ENCODE assay signal across 23 cellular contexts in the genomic region with DNA sequence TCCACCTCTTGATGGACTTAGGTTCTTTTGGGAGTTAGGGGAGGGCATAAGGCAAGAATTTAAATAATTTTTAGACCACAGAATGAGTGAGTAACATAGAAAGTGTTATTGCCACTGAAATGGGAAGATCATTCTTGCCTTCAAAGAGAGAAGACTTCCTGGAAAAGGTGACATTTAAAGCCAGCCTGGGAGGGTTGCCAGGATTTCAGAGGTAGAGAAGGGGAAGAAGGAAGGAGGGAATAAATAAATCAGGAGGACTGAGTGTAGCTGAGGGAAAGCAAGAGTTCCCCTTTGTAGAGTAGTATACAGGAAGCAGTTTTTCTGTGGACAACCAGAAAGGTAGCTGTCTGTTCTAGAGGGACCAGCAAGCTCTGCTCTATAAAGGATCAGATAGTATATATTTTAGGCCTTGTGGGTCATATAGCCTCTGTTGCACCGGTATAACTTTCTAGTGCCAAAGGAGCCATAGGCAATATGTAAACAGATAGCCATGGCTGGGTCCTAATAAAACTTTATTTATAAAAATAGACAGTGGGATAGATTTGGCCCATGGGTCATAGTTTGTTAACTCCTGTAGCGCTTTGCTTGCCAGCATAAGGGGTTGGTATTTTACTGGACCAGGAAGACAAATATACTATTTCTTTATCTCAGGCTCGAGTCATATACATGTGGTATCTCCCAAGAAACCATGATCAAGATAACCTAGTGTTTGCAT.
DNase-seq lines count a peak whose midpoint lies in the region; ATAC-seq, FAIRE-seq and TF ChIP-seq lines count a peak whose summit lies in the region.
"Had no signal": no experiment of that assay in that cellular context is flagged by ENCODE, and none has a peak within 500 bp of the region (broad histone marks: within the 10 kb centered on the region; RNA-seq: fewer than 3 reads in every experiment).

No MANE protein-coding gene starts in this region.

- no peaks in the 10 kb centered on the region for H3K36me3 ChIP-seq in mucosa of descending colon (ENCODE audit: low read depth)
- H3K36me3 ChIP-seq in stomach, result peaks cover 3 to 49% (median 25%) of the 10 kb centered on the region in 4 donors
- H3K36me3 ChIP-seq: HAP-1 had no signal

- DNase-seq in activated CD8-positive, alpha-beta memory T cell treated with anti-CD3 and anti-CD28 coated beads, Interleukin-2, amount 10 ng/mL, durations not matched to agents 7 days and 5 days, result no peak
- DNase-seq in activated CD8-positive, alpha-beta memory T cell treated with anti-CD3 and anti-CD28 coated beads, Interleukin-2, amount 50 U/mL, for 48 hours, result no peak
- DNase-seq in activated T-helper 1 cell treated with anti-CD3 and anti-CD28 coated beads, Interleukin-12 subunit alpha, Interleukin-12 subunit beta, Interleukin-2, Interleukin-4 antibody, amounts not matched to agents 30 ng/mL and 10 ng/mL and 1 ng/mL, durations not matched to agents 14 hours and 24 hours and 36 hours (ENCODE audit: low spot score), result no peak
- DNase-seq in mucosa of descending colon (peak in 1 of 3 donors; percentile 75), stomach (peak; percentile 76), H4 (ENCODE audit: low spot score) (no peak), urothelium cell line (ENCODE audit: low spot score) (no peak)
- DNase-seq: GDM1; IMR-90; Karpas-422; MG63; NCI-H1048; NCI-H1436; NCI-H1930; NCI-H2171 treated with DMSO at 0.1 percent for 48 hours; NCI-H446 treated with DMSO at 0.1 percent for 48 hours; NCI-H748 treated with DMSO at 0.1 percent for 48 hours; NK-92 treated with Interleukin-12 subunit alpha and Interleukin-12 subunit beta, amount 100 ng/mL, for 24 hours; Right ventricle myocardium superior had no signal

- no peaks in the 10 kb centered on the region for H3K27me3 Mint-ChIP-seq in activated CD8-positive, alpha-beta memory T cell treated with anti-CD3 and anti-CD28 coated beads, Interleukin-2, amount 10 ng/mL, durations not matched to agents 7 days and 5 days
- no peaks in the 10 kb centered on the region for H3K27me3 Mint-ChIP-seq in activated T-helper 1 cell treated with anti-CD3 and anti-CD28 coated beads, Interleukin-12 subunit alpha, Interleukin-12 subunit beta, Interleukin-2, Interleukin-4 antibody, amounts not matched to agents 30 ng/mL and 10 ng/mL and 1 ng/mL, durations not matched to agents 14 hours and 24 hours and 36 hours (ENCODE audit: insufficient read depth)
- H3K27me3 Mint-ChIP-seq: B cell had no signal

- FAIRE-seq in urothelium cell line (lab: Jason Lieb, UNC), result no peak
- FAIRE-seq: HTR-8/SVneo had no signal

- peaks cover 40% of the 10 kb centered on the region for H3K36me3 Mint-ChIP-seq in activated CD8-positive, alpha-beta memory T cell treated with anti-CD3 and anti-CD28 coated beads, Interleukin-2, amount 10 ng/mL, durations not matched to agents 7 days and 5 days
- peaks cover 52% of the 10 kb centered on the region for H3K36me3 Mint-ChIP-seq in activated T-helper 1 cell treated with anti-CD3 and anti-CD28 coated beads, Interleukin-12 subunit alpha, Interleukin-12 subunit beta, Interleukin-2, Interleukin-4 antibody, amounts not matched to agents 30 ng/mL and 10 ng/mL and 1 ng/mL, durations not matched to agents 14 hours and 24 hours and 36 hours (ENCODE audit: low read depth)

- no peaks in the 10 kb centered on the region for H3K27me3 ChIP-seq in stomach
- H3K27me3 ChIP-seq: MG63 had no signal

- no peak for TF ChIP-seq POLR2A in stomach (IDR thresholded peaks at IDR 0.05)

- H3K27ac Mint-ChIP-seq in activated CD8-positive, alpha-beta memory T cell treated with anti-CD3 and anti-CD28 coated beads, Interleukin-2, amount 10 ng/mL, durations not matched to agents 7 days and 5 days, result peak overlapping the region; percentile 25
- peak overlapping the region; percentile 25 for H3K27ac Mint-ChIP-seq in activated T-helper 1 cell treated with anti-CD3 and anti-CD28 coated beads, Interleukin-12 subunit alpha, Interleukin-12 subunit beta, Interleukin-2, Interleukin-4 antibody, amounts not matched to agents 30 ng/mL and 10 ng/mL and 1 ng/mL, durations not matched to agents 14 hours and 24 hours and 36 hours
- H3K27ac Mint-ChIP-seq: B cell had no signal

- H3K4me3 ChIP-seq in mucosa of descending colon, result no peak overlapping the region
- H3K4me3 ChIP-seq in stomach, result no peak overlapping the region
- H3K4me3 ChIP-seq: HAP-1, MG63 had no signal

- H3K4me3 Mint-ChIP-seq in activated CD8-positive, alpha-beta memory T cell treated with anti-CD3 and anti-CD28 coated beads, Interleukin-2, amount 10 ng/mL, durations not matched to agents 7 days and 5 days, result no peak overlapping the region
- H3K4me3 Mint-ChIP-seq in activated T-helper 1 cell treated with anti-CD3 and anti-CD28 coated beads, Interleukin-12 subunit alpha, Interleukin-12 subunit beta, Interleukin-2, Interleukin-4 antibody, amounts not matched to agents 30 ng/mL and 10 ng/mL and 1 ng/mL, durations not matched to agents 14 hours and 24 hours and 36 hours, result no peak overlapping the region
- H3K4me3 Mint-ChIP-seq: B cell had no signal

- intact Hi-C loops in activated T-helper 1 cell treated with anti-CD3 and anti-CD28 coated beads, Interleukin-12 subunit alpha, Interleukin-12 subunit beta, Interleukin-2, Interleukin-4 antibody, amounts not matched to agents 30 ng/mL and 10 ng/mL and 1 ng/mL, durations not matched to agents 14 hours and 24 hours and 36 hours (cut with micrococcal nuclease), result no loop called here
- intact Hi-C loops in mucosa of descending colon (cut with DNase I, micrococcal nuclease) (no loop called here), stomach (cut with DNase I; ENCODE audit: low total_unique reads) (no loop called here)

- WGBS in stomach, 5 donors, result 59 to 79% (median 71%) methylated on average over 3 of the region's 3 CpGs

- ATAC-seq in activated CD8-positive, alpha-beta memory T cell treated with anti-CD3 and anti-CD28 coated beads, Interleukin-2, amount 10 ng/mL, durations not matched to agents 7 days and 5 days, result no peak
- ATAC-seq in mucosa of descending colon (peak; percentile 67), GM21737 (IDR thresholded peaks at IDR 0.05; ENCODE audit: unreplicated experiment) (no peak)

- H3K9me3 ChIP-seq in mucosa of descending colon (no peaks in the 10 kb centered on the region), stomach (no peaks in the 10 kb centered on the region)
- H3K9me3 ChIP-seq: HAP-1, MG63 had no signal

- TF ChIP-seq EP300 in stomach (IDR thresholded peaks at IDR 0.05), result no peak

- H3K4me1 ChIP-seq in mucosa of descending colon (ENCODE audit: low read depth) (peaks cover 2% of the 10 kb centered on the region), stomach (peaks cover 0 to 32% (median 24%) of the 10 kb centered on the region in 4 donors)
- H3K4me1 ChIP-seq: HAP-1 had no signal

- peak overlapping the region in 3 of 5 donors; percentile 19 to 62 (median 42) for H3K27ac ChIP-seq in stomach

- H3K9me3 Mint-ChIP-seq in activated CD8-positive, alpha-beta memory T cell treated with anti-CD3 and anti-CD28 coated beads, Interleukin-2, amount 10 ng/mL, durations not matched to agents 7 days and 5 days (ENCODE audit: low read depth), result no peaks in the 10 kb centered on the region
- no peaks in the 10 kb centered on the region for H3K9me3 Mint-ChIP-seq in activated T-helper 1 cell treated with anti-CD3 and anti-CD28 coated beads, Interleukin-12 subunit alpha, Interleukin-12 subunit beta, Interleukin-2, Interleukin-4 antibody, amounts not matched to agents 30 ng/mL and 10 ng/mL and 1 ng/mL, durations not matched to agents 14 hours and 24 hours and 36 hours

- no peak for TF ChIP-seq CTCF in mucosa of descending colon (IDR thresholded peaks at IDR 0.05)
- no peak for TF ChIP-seq CTCF in stomach (IDR thresholded peaks at IDR 0.05)

- peaks cover 20% of the 10 kb centered on the region for H3K4me1 Mint-ChIP-seq in activated CD8-positive, alpha-beta memory T cell treated with anti-CD3 and anti-CD28 coated beads, Interleukin-2, amount 10 ng/mL, durations not matched to agents 7 days and 5 days
- peaks cover 50% of the 10 kb centered on the region for H3K4me1 Mint-ChIP-seq in activated T-helper 1 cell treated with anti-CD3 and anti-CD28 coated beads, Interleukin-12 subunit alpha, Interleukin-12 subunit beta, Interleukin-2, Interleukin-4 antibody, amounts not matched to agents 30 ng/mL and 10 ng/mL and 1 ng/mL, durations not matched to agents 14 hours and 24 hours and 36 hours (ENCODE audit: low read depth)

- CTCF ChIA-PET in activated CD8-positive, alpha-beta memory T cell treated with anti-CD3 and anti-CD28 coated beads, Interleukin-2, amount 10 ng/mL, durations not matched to agents 7 days and 5 days (lab: Charles Lee), result no interaction called here
